ENCODE assay signal across 1 cellular context in the genomic region with DNA sequence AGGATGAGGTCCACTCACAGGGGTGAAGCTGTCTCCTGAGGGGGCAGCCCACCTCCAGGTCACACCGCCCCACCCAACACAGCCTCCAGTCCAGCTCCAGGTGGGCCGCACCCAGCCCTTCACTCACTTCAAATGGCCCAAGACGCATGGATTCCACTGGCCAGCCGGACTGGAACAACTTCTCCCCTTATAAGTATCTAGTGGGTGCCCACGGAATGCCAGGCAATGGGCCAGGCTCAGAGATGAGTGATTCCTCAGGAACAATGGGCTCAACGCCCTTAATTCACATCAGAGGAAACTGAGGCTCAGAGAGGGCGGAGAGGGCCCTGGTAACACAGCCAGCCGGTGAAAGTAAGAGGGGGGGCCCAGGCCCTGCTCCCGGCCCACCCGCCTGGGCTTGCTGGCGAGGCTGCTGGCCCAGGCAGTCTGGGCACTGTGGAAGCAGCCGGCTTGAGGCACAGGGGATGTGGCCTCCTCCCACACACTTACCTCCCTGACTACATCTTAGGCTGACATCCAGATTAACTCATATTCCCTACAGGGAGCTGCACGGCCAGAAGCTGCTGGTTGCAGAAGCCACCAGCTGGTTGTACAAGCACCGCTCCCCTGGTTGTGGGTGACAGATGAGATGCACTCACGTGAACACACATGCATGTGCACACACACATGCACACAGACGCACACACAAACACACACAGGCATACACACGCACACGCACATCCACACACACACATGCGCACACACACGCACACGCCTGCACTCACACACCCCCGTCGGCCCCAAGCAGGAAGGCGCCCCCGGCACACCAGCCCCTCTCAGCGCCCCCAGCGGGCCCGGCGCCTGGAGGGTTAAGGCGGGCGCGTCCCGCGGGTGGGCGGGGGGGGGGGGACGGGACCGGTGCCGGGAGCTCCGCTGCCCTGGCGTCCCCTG.
A peak's percentile ranks its signal among the peaks of the same experiment; 100 is the strongest.
TF ChIP-seq lines count a peak whose summit lies in the region.

No MANE protein-coding gene starts in this region.

TF ChIP-seq in K562, 482 proteins besides CTCF, POLR2A, EP300 and RAD21:
- peak; percentile 22; the same call in 1 of the 2 replicates for TF ChIP-seq BHLHE40 (IDR thresholded peaks at IDR 0.05; ENCODE audit: low read length)
- TF ChIP-seq TAF7 (tag; IDR thresholded peaks at IDR 0.05) = no peak
- no peak for TF ChIP-seq JUND (IDR thresholded peaks at IDR 0.05; ENCODE audit: borderline replicate concordance, low read depth, low read length)
- no peak for TF ChIP-seq JUND (tag; IDR thresholded peaks at IDR 0.05; ENCODE audit: borderline replicate concordance, low read depth, low read length)
- TF ChIP-seq, protein P1, sequence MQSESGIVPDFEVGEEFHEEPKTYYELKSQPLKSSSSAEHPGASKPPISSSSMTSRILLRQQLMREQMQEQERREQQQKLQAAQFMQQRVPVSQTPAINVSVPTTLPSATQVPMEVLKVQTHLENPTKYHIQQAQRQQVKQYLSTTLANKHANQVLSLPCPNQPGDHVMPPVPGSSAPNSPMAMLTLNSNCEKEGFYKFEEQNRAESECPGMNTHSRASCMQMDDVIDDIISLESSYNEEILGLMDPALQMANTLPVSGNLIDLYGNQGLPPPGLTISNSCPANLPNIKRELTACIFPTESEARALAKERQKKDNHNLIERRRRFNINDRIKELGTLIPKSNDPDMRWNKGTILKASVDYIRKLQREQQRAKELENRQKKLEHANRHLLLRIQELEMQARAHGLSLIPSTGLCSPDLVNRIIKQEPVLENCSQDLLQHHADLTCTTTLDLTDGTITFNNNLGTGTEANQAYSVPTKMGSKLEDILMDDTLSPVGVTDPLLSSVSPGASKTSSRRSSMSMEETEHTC (IDR thresholded peaks at IDR 0.05) = no peak
- TF ChIP-seq, protein P2, sequence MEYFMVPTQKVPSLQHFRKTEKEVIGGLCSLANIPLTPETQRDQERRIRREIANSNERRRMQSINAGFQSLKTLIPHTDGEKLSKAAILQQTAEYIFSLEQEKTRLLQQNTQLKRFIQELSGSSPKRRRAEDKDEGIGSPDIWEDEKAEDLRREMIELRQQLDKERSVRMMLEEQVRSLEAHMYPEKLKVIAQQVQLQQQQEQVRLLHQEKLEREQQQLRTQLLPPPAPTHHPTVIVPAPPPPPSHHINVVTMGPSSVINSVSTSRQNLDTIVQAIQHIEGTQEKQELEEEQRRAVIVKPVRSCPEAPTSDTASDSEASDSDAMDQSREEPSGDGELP (CRISPR knock-in tag; IDR thresholded peaks at IDR 0.05; ENCODE audit: borderline replicate concordance) = peak; percentile 16; the same call in 1 of the 2 replicates
